ENCODE assay signal across 33 cellular contexts in genomic region chr5:90342576-90342975, GRCh38.
"Had no signal": no experiment of that assay in that cellular context is flagged by ENCODE, and none has a peak within 500 bp of the region (broad histone marks: within the 10 kb centered on the region; RNA-seq: fewer than 3 reads in every experiment).

No MANE protein-coding gene starts in this region.

- DNase-seq: Karpas-422, Kasumi-1, MG63, MM.1S, MV-4-11, NCI-H1048, NCI-H1092, NCI-H1092 treated with DMSO at 0.1 percent for 48 hours, NCI-H1105, NCI-H1105 treated with DMSO at 0.1 percent for 48 hours, NCI-H1417 treated with DMSO at 0.1 percent for 48 hours, NCI-H1436, NCI-H1436 treated with DMSO at 0.1 percent for 48 hours, NCI-H146, NCI-H1694, NCI-H1694 treated with DMSO at 0.1 percent for 48 hours, NCI-H187, NCI-H187 treated with DMSO at 0.1 percent for 48 hours, NCI-H1930, NCI-H2029, NCI-H2029 treated with DMSO at 0.1 percent for 48 hours, NCI-H2081, NCI-H2081 treated with DMSO at 0.1 percent for 48 hours, NCI-H2107, NCI-H2171, NCI-H2171 treated with DMSO at 0.1 percent for 48 hours, NCI-H2227 treated with DMSO at 0.1 percent for 48 hours, NCI-H226, NCI-H345, NCI-H446, NCI-H446 treated with DMSO at 0.1 percent for 48 hours, NCI-H510A, NCI-H510A treated with DMSO at 0.1 percent for 48 hours had no signal

- H3K36me3 ChIP-seq: MG63 had no signal

- H3K9me3 ChIP-seq: MG63 had no signal

- H3K4me3 ChIP-seq: MG63 had no signal
